In genomic region chr17:42281571-42282096, GRCh38 we compare ENCODE assay signal across 1 cellular context.
TF ChIP-seq lines count a peak whose summit lies in the region.

No MANE protein-coding gene starts in this region.

TF ChIP-seq in HepG2, 621 proteins besides CTCF, POLR2A, EP300 and RAD21:
- TF ChIP-seq ZSCAN9 (CRISPR knock-in tag; IDR thresholded peaks at IDR 0.05; ENCODE audit: borderline replicate concordance) (no peak), ZBTB42 (CRISPR knock-in tag; IDR thresholded peaks at IDR 0.05) (no peak), ZNF441 (CRISPR knock-in tag; IDR thresholded peaks at IDR 0.05; ENCODE audit: borderline replicate concordance) (no peak), PAF1 (CRISPR knock-in tag; IDR thresholded peaks at IDR 0.05) (no peak), FOXJ3 (CRISPR knock-in tag; IDR thresholded peaks at IDR 0.05; ENCODE audit: borderline replicate concordance) (no peak), MAFK (conservative IDR thresholded peaks at IDR 0.05 in 1 of 2, IDR thresholded peaks at IDR 0.05 in 1 of 2; ENCODE audit: low read length in 2 of 2) (no peak), JUN (CRISPR knock-in tag; IDR thresholded peaks at IDR 0.05) (no peak)
- TF ChIP-seq, protein P1, sequence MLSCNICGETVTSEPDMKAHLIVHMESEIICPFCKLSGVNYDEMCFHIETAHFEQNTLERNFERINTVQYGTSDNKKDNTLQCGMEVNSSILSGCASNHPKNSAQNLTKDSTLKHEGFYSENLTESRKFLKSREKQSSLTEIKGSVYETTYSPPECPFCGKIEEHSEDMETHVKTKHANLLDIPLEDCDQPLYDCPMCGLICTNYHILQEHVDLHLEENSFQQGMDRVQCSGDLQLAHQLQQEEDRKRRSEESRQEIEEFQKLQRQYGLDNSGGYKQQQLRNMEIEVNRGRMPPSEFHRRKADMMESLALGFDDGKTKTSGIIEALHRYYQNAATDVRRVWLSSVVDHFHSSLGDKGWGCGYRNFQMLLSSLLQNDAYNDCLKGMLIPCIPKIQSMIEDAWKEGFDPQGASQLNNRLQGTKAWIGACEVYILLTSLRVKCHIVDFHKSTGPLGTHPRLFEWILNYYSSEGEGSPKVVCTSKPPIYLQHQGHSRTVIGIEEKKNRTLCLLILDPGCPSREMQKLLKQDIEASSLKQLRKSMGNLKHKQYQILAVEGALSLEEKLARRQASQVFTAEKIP (CRISPR knock-in tag; IDR thresholded peaks at IDR 0.05; ENCODE audit: borderline replicate concordance), result no peak
